ENCODE assay signal across 8 cellular contexts in genomic region chr17:77319211-77320031, GRCh38.
DNase-seq lines count a peak whose midpoint lies in the region; ATAC-seq and TF ChIP-seq lines count a peak whose summit lies in the region.

No MANE protein-coding gene starts in this region.

- CTCF ChIA-PET in BJ (lab: Yijun Ruan, JAX): interaction anchor here (0.7 kb wide), 1 partner anchor 24 kb away, joined by 3 read pairs; no protein-coding TSS in a partner anchor

- H3K4me3 Mint-ChIP-seq in GM23338 (no peak overlapping the region), endothelial cell (ENCODE audit: unreplicated experiment) (no peak overlapping the region)
- peak overlapping the region; percentile 74 for H3K4me3 Mint-ChIP-seq in activated naive CD8-positive, alpha-beta T cell treated with anti-CD3 and anti-CD28 coated beads, Interleukin-2, amount 50 U/mL, for 24 hours

- H3F3A ChIP-seq in GM23338 (replicated peaks; ENCODE audit: low read depth): no peaks in the 10 kb centered on the region

- peak overlapping the region; percentile 53 for H3K4me3 ChIP-seq in BJ (ENCODE audit: low read depth, low read length)
- no peak overlapping the region for H3K4me3 ChIP-seq in GM23338
- peak overlapping the region; percentile 34 for H3K4me3 ChIP-seq in right cardiac atrium (ENCODE audit: low read length)
- H3K4me3 ChIP-seq in skin epidermis: peak overlapping the region; percentile 32 to 57 (median 38)

- TF ChIP-seq CTCF in BJ (IDR thresholded peaks at IDR 0.05; ENCODE audit: insufficient read depth, low read depth, low read length) (no peak), GM23338 (conservative IDR thresholded peaks at IDR 0.05; ENCODE audit: low read depth in 2 of 2) (no peak), endothelial cell (IDR thresholded peaks at IDR 0.05; ENCODE audit: unreplicated experiment) (no peak)

- H3K79me2 ChIP-seq in GM23338 (replicated peaks; ENCODE audit: insufficient read depth): peaks cover 7% of the 10 kb centered on the region

- H3K4me1 Mint-ChIP-seq in GM23338 (peaks cover 45% of the 10 kb centered on the region), endothelial cell (ENCODE audit: unreplicated experiment) (peaks cover 34% of the 10 kb centered on the region)
- H3K4me1 Mint-ChIP-seq in activated naive CD8-positive, alpha-beta T cell treated with anti-CD3 and anti-CD28 coated beads, Interleukin-2, amount 50 U/mL, for 24 hours: peaks cover 48% of the 10 kb centered on the region

- H3K36me3 ChIP-seq in BJ (ENCODE audit: control insufficient read depth, insufficient read depth, low read length) (no peaks in the 10 kb centered on the region), GM23338 (ENCODE audit: insufficient read depth) (no peaks in the 10 kb centered on the region)

- peak; percentile 32 for ATAC-seq in GM23338
- peak; percentile 88 for ATAC-seq in activated naive CD8-positive, alpha-beta T cell treated with anti-CD3 and anti-CD28 coated beads, Interleukin-2, amount 50 U/mL, for 24 hours
- ATAC-seq in right cardiac atrium: peak; percentile 54 to 67
- no peak for ATAC-seq in GM21786 (IDR thresholded peaks at IDR 0.05; ENCODE audit: unreplicated experiment)

- no peaks in the 10 kb centered on the region for H3K9me3 ChIP-seq in right cardiac atrium (ENCODE audit: control insufficient read depth, low read length)

- no peak overlapping the region for H3K4me2 ChIP-seq in GM23338

- H3K27ac Mint-ChIP-seq in GM23338 (no peak overlapping the region; the same call in 1 of the 2 replicates), endothelial cell (ENCODE audit: unreplicated experiment) (no peak overlapping the region)
- peak overlapping the region; percentile 80 for H3K27ac Mint-ChIP-seq in activated naive CD8-positive, alpha-beta T cell treated with anti-CD3 and anti-CD28 coated beads, Interleukin-2, amount 50 U/mL, for 24 hours

- no peak overlapping the region for H2AFZ ChIP-seq in GM23338

- H3K9me2 ChIP-seq in GM23338 (ENCODE audit: insufficient read depth): no peaks in the 10 kb centered on the region

- peaks cover 5% of the 10 kb centered on the region; the same call in 1 of the 2 replicates for H4K20me1 ChIP-seq in GM23338 (replicated peaks; ENCODE audit: insufficient read depth)

- POLR2A ChIA-PET in BJ (lab: Charles Lee): no interaction called here

- 37% methylated on average over 38 of the region's 38 CpGs for WGBS in right cardiac atrium

- intact Hi-C loops in right cardiac atrium (cut with DNase I): loop anchor here in 1 of 4 donors (10.0 kb wide), 1 partner anchor 105 kb away; no protein-coding TSS in a partner anchor

- DNase-seq in BJ (ENCODE audit: low read depth): peak; percentile 49
- peak; percentile 46 for DNase-seq in GM23338 (ENCODE audit: low spot score)
- peak; percentile 88 for DNase-seq in RPMI8226
- peak; percentile 75 for DNase-seq in activated naive CD8-positive, alpha-beta T cell treated with anti-CD3 and anti-CD28 coated beads, Interleukin-2, amount 50 U/mL, for 24 hours
- peak; percentile 89 to 91 (median 91) for DNase-seq in right cardiac atrium
- DNase-seq in endothelial cell (ENCODE audit: low spot score): no peak

- H3K27me3 Mint-ChIP-seq in GM23338 (ENCODE audit: insufficient read depth, low read depth, poor library complexity) (peaks cover 10% of the 10 kb centered on the region), endothelial cell (ENCODE audit: unreplicated experiment) (peaks cover 7% of the 10 kb centered on the region)
- H3K27me3 Mint-ChIP-seq in activated naive CD8-positive, alpha-beta T cell treated with anti-CD3 and anti-CD28 coated beads, Interleukin-2, amount 50 U/mL, for 24 hours: no peaks in the 10 kb centered on the region

- H3K27ac ChIP-seq in GM23338 (ENCODE audit: low read depth) (no peak overlapping the region), right cardiac atrium (ENCODE audit: low read length) (peak overlapping the region; percentile 62), skin epidermis (peak overlapping the region; percentile 66 to 97 (median 89))

- H3K27me3 ChIP-seq in BJ (ENCODE audit: control insufficient read depth, insufficient read depth, low read length) (no peaks in the 10 kb centered on the region), GM23338 (ENCODE audit: insufficient read depth) (no peaks in the 10 kb centered on the region), right cardiac atrium (ENCODE audit: control insufficient read depth, insufficient read depth) (no peaks in the 10 kb centered on the region)

- peaks cover 9% of the 10 kb centered on the region for H3K4me1 ChIP-seq in GM23338 (ENCODE audit: insufficient read depth)
- H3K4me1 ChIP-seq in right cardiac atrium (ENCODE audit: control insufficient read depth, insufficient read depth, low read length): peaks cover 9% of the 10 kb centered on the region

- no peaks in the 10 kb centered on the region; the same call in 2 of the 3 replicates for H3K36me3 Mint-ChIP-seq in GM23338 (ENCODE audit: low read depth)
- H3K36me3 Mint-ChIP-seq in activated naive CD8-positive, alpha-beta T cell treated with anti-CD3 and anti-CD28 coated beads, Interleukin-2, amount 50 U/mL, for 24 hours (ENCODE audit: low read depth): no peaks in the 10 kb centered on the region
- H3K36me3 Mint-ChIP-seq in endothelial cell (ENCODE audit: low read depth, unreplicated experiment): no peaks in the 10 kb centered on the region

- H3K9me3 Mint-ChIP-seq in GM23338: no peaks in the 10 kb centered on the region
- no peaks in the 10 kb centered on the region for H3K9me3 Mint-ChIP-seq in activated naive CD8-positive, alpha-beta T cell treated with anti-CD3 and anti-CD28 coated beads, Interleukin-2, amount 50 U/mL, for 24 hours
- H3K9me3 Mint-ChIP-seq in endothelial cell (ENCODE audit: unreplicated experiment): no peaks in the 10 kb centered on the region

TF ChIP-seq in GM23338, 12 proteins besides CTCF, POLR2A, EP300 and RAD21 (continues in another document):
- TF ChIP-seq NANOG (IDR thresholded peaks at IDR 0.05; ENCODE audit: borderline replicate concordance) (no peak), ETS1 (IDR thresholded peaks at IDR 0.05) (no peak), ZNF114 (CRISPR knock-in tag; IDR thresholded peaks at IDR 0.05) (no peak), STAT1 (IDR thresholded peaks at IDR 0.05; ENCODE audit: unreplicated experiment) (no peak), CREB1 (CRISPR knock-in tag; IDR thresholded peaks at IDR 0.05; ENCODE audit: low read depth) (no peak), JUNB (IDR thresholded peaks at IDR 0.05; ENCODE audit: unreplicated experiment) (no peak)
